ENCODE assay signal across 8 cellular contexts in the genomic region with DNA sequence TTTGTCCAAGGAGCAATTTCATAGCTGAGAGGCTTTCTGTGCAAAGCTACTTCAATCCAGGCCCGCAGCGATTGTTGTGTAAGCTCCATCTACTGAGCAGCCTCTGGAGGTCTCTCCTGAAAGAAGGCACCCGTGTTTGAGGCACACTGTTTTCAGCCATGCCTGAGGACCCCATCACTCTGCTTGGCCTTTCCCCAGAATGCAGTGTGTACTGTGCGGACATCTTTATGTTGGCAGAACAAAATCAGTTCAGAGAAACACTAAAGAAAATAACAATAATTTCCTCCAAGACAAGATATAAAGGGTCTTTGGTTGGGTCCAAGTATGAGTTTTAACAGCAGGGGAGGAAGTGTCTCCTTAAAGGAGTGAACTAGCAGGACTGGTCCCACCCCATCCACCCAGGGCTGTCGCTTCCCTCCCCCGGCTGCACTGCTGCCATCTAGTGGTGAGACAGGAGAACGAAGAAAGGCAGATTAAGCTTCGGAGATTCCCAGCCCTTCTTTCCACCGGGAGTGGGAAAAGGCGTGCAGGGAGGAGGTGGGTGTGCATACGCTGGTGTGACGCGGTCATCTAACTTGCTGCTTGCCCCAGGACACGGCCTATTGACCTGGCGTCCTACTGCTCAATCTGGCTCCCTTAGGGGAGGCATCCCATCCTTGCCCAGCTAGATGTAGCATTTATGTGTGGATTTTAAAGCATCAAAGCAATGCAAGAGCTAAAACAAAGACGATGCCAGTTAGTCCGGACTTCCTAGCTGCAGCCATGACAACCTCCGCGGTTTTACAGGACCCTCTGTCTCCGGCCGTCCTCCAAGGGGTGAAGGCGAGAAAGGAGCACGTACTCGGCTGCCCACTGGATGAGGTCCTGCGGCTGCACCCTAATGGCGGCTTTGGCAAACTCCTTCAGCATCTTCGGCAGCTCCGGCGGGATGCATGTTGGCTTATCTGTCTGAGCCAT. TPM values are rescaled to one million over a fixed set of nuclear protein-coding genes. Genes with fewer than 3 reads are reported as not detected.
DNase-seq lines count a peak whose midpoint lies in the region; FAIRE-seq and TF ChIP-seq lines count a peak whose summit lies in the region.
"Not testable (repeated sequence)": the region's sequence is repeated elsewhere in the genome, so short reads cannot be mapped to it uniquely, and the experiment has no call there.

No MANE protein-coding gene starts in this region.

- not testable (repeated sequence) for FAIRE-seq in small intestine (lab: Jason Lieb, UNC)

- intact Hi-C loops in adrenal gland (cut with DNase I), result not testable (repeated sequence)

- not testable (repeated sequence) for TF ChIP-seq POLR2A in adrenal gland (IDR thresholded peaks at IDR 0.05)

- H3K36me3 ChIP-seq in SJSA1; adrenal gland (replicated peaks in 1 of 2); small intestine (ENCODE audit: control insufficient read depth in 2 of 2, insufficient read depth in 2 of 2, low read length in 2 of 2): not testable (repeated sequence)

- peak; percentile 51 for DNase-seq in AG20443 (ENCODE audit: low spot score)
- peak; percentile 21 for DNase-seq in GM13976 (ENCODE audit: low spot score)
- peak; percentile 38 for DNase-seq in NCI-H128 (lab: John Stamatoyannopoulos, UW; ENCODE audit: unreplicated experiment)
- DNase-seq in SJSA1 (ENCODE audit: low read depth in 1 of 2, low spot score in 2 of 2), result peak; percentile 45 to 50
- DNase-seq in adrenal gland, result peak; percentile 26 to 56 (median 40)
- peak; percentile 54 for DNase-seq in fibroblast of the aortic adventitia (ENCODE audit: low read depth)
- DNase-seq in lung microvascular endothelial cell (ENCODE audit: low read depth in 2 of 2), result peak; percentile 17 to 21
- peak; percentile 16 for DNase-seq in small intestine

- 9 to 17% (median 10%) methylated on average over 17 to 27 of the region's 29 CpGs for WGBS in adrenal gland, 4 donors
- WGBS in small intestine, 3 donors, result 11 to 12% (median 11%) methylated on average over 25 to 27 of the region's 29 CpGs

- not testable (repeated sequence) for H3K4me3 ChIP-seq in SJSA1; small intestine (ENCODE audit: low read depth in 1 of 2, low read length in 2 of 2)
- H3K4me3 ChIP-seq in adrenal gland (peak overlapping the region in 1 of 4 donors; percentile 37), fibroblast of the aortic adventitia (ENCODE audit: low read depth, low read length) (peak overlapping the region; percentile 62)

- in situ Hi-C loops in GM13976 (cut with MboI; ENCODE audit: low sequenced_read_pairs, unreplicated experiment), result not testable (repeated sequence)

- not testable (repeated sequence) for H3K4me1 ChIP-seq in SJSA1 (replicated peaks); adrenal gland (replicated peaks in 1 of 2); small intestine (ENCODE audit: control insufficient read depth in 2 of 2, insufficient read depth in 1 of 2, low read depth in 1 of 2, low read length in 1 of 2)

- not testable (repeated sequence) for H3K27ac ChIP-seq in SJSA1; adrenal gland; small intestine (ENCODE audit: low read depth in 1 of 2, low read length in 1 of 2)

- H3K27me3 ChIP-seq in SJSA1 (replicated peaks), result peaks cover 15% of the 10 kb centered on the region
- not testable (repeated sequence) for H3K27me3 ChIP-seq in adrenal gland; small intestine (ENCODE audit: control insufficient read depth in 2 of 2, insufficient read depth in 2 of 2, low read length in 2 of 2)

- not testable (repeated sequence) for H3K9me3 ChIP-seq in SJSA1 (replicated peaks); adrenal gland (replicated peaks in 1 of 3); small intestine (ENCODE audit: control insufficient read depth, low read depth)

- TF ChIP-seq CTCF in GM13976 (IDR thresholded peaks at IDR 0.05; ENCODE audit: borderline replicate concordance, control extremely low read depth, extremely low read depth, insufficient read depth, missing control alignments) (peak; percentile 47), adrenal gland (IDR thresholded peaks at IDR 0.05) (peak; percentile 50 to 74 (median 66)), fibroblast of the aortic adventitia (IDR thresholded peaks at IDR 0.05; ENCODE audit: insufficient read depth, low read length) (peak; percentile 66)

RNA-seq across cellular contexts. Expression of a gene that starts 12.1 kb away (rescaled TPM):
- total RNA-seq in SJSA1 (2014; rRNA removed; shearing (Covaris generic)), result not detected in 2 replicates
- total RNA-seq in adrenal gland (not detected), fibroblast of the aortic adventitia (ENCODE audit: low replicate concordance) (not detected in 2 replicates), lung microvascular endothelial cell (not detected in 2 replicates)
- polyA plus RNA-seq in adrenal gland (not detected), small intestine (not detected)

RNA-seq across cellular contexts. Expression of a gene that starts 18.8 kb away (rescaled TPM):
- total RNA-seq in SJSA1 (2014; rRNA removed; shearing (Covaris generic)), result 52.8 and 59.5 TPM in 2 replicates
- 10 to 100 TPM in 6 of 8 donors, 1 to 10 TPM in 2; 6.6 to 27.6 (median 14.7) TPM for total RNA-seq in adrenal gland
- 10 to 100 TPM; 13.1 to 39.3 (median 32.6) TPM for polyA plus RNA-seq in adrenal gland
- 27.5 and 46.0 TPM in 2 replicates for total RNA-seq in fibroblast of the aortic adventitia (ENCODE audit: low replicate concordance)
- 6.2 and 9.2 TPM in 2 replicates for total RNA-seq in lung microvascular endothelial cell
- polyA plus RNA-seq in small intestine, result 10 to 100 TPM in 1 of 3 donors, 1 to 10 TPM in 2; 9.2 to 19.6 (median 9.7) TPM

RNA-seq across cellular contexts. Expression of a gene that starts 53.4 kb away (rescaled TPM):
- 19.6 and 25.4 TPM in 2 replicates for total RNA-seq in SJSA1 (2014; rRNA removed; shearing (Covaris generic))
- total RNA-seq in adrenal gland, result 10 to 100 TPM; 26.6 to 96.3 (median 51.4) TPM
- 10 to 100 TPM; 12.7 to 44.2 (median 15.3) TPM for polyA plus RNA-seq in adrenal gland
- 0.99 and 5.2 TPM in 2 replicates for total RNA-seq in fibroblast of the aortic adventitia (ENCODE audit: low replicate concordance)
- 79.1 and 147 TPM in 2 replicates for total RNA-seq in lung microvascular endothelial cell
- 10 to 100 TPM; 25.6 to 89.4 (median 72.0) TPM for polyA plus RNA-seq in small intestine
